Comparison of ENCODE assay signal across 12 cellular contexts in genomic region chr10:95297402-95297801, GRCh38. TPM values are rescaled to one million over a fixed set of nuclear protein-coding genes. Genes with fewer than 3 reads are reported as not detected.
A peak's percentile ranks its signal among the peaks of the same experiment; 100 is the strongest.
DNase-seq lines count a peak whose midpoint lies in the region; ATAC-seq, FAIRE-seq and TF ChIP-seq lines count a peak whose summit lies in the region.
"Had no signal": no experiment of that assay in that cellular context is flagged by ENCODE, and none has a peak within 500 bp of the region (broad histone marks: within the 10 kb centered on the region; RNA-seq: fewer than 3 reads in every experiment).

No MANE protein-coding gene starts in this region.

- no peak overlapping the region for H3K27ac Mint-ChIP-seq in CD14-positive monocyte
- H3K27ac Mint-ChIP-seq: activated naive CD4-positive, alpha-beta T cell treated with anti-CD3 and anti-CD28 coated beads for 36 hours; effector memory CD8-positive, alpha-beta T cell; T-helper 1 cell treated with Interleukin-12 subunit alpha and Interleukin-12 subunit beta and Interleukin-4 antibody, amounts not matched to agents 30 μg/mL and 1 μg/mL, for 36 hours had no signal

- no peaks in the 10 kb centered on the region for H3K36me3 ChIP-seq in K562 (ENCODE audit: control insufficient read depth, insufficient read depth, low read length)
- no peaks in the 10 kb centered on the region for H3K36me3 ChIP-seq in PC-9 (ENCODE audit: low read depth)

- H3K9me3 Mint-ChIP-seq in CD14-positive monocyte, result peaks cover 0 to 1% (median 0%) of the 10 kb centered on the region in 7 donors
- H3K9me3 Mint-ChIP-seq: activated naive CD4-positive, alpha-beta T cell treated with anti-CD3 and anti-CD28 coated beads for 36 hours; effector memory CD8-positive, alpha-beta T cell; T-helper 1 cell treated with Interleukin-12 subunit alpha and Interleukin-12 subunit beta and Interleukin-4 antibody, amounts not matched to agents 30 μg/mL and 1 μg/mL, for 36 hours had no signal

- POLR2A ChIA-PET in K562 (lab: Yijun Ruan, JAX), result interaction anchor here (1.2 kb wide), 1 partner anchor 13 kb away, joined by 3 read pairs; no protein-coding TSS in a partner anchor
- POLR2A ChIA-PET in PC-9 (lab: Charles Lee; ENCODE audit: unreplicated experiment), result no interaction called here

- no peaks in the 10 kb centered on the region for H3K27me3 ChIP-seq in K562 (ENCODE audit: control insufficient read depth in 2 of 2, insufficient read depth in 2 of 2, low read length in 2 of 2)
- no peaks in the 10 kb centered on the region for H3K27me3 ChIP-seq in PC-9 (ENCODE audit: insufficient read depth, low read depth)

- H3K27ac ChIP-seq in K562 (ENCODE audit: extremely low read depth, low read depth, low read length), result peak overlapping the region; percentile 82
- no peak overlapping the region for H3K27ac ChIP-seq in PC-9

- no peaks in the 10 kb centered on the region for H3K9me1 ChIP-seq in K562 (ENCODE audit: control insufficient read depth, insufficient read depth, low read length)

- no peak for TF ChIP-seq CTCF in K562 (IDR thresholded peaks at IDR 0.05 in 2 of 3, conservative IDR thresholded peaks at IDR 0.05 in 1 of 3; ENCODE audit: insufficient read depth in 2 of 3, low read depth in 1 of 3, low read length in 3 of 3)
- no peak for TF ChIP-seq CTCF in PC-9 (conservative IDR thresholded peaks at IDR 0.05)
- TF ChIP-seq CTCF in CD14-positive monocyte (IDR thresholded peaks at IDR 0.05), result no peak

- TF ChIP-seq EP300 in K562 (IDR thresholded peaks at IDR 0.05; ENCODE audit: low read length), result peak; percentile 91

- no TSS peak for BruUV-seq in K562 (replicated peaks; lab: Mats Ljungman, UMichigan)
- BruUV-seq in PC-9 (replicated peaks; lab: Mats Ljungman, UMichigan), result no TSS peak

- 0 out of 2 replicates have a peak, but pooled peaks have one; percentile 49 for TF ChIP-seq POLR2A in K562 (conservative IDR thresholded peaks at IDR 0.05)

- H3K9me2 ChIP-seq in PC-9 (ENCODE audit: insufficient read depth), result no peaks in the 10 kb centered on the region

- H3K36me3 Mint-ChIP-seq in CD14-positive monocyte, result no peaks in the 10 kb centered on the region

- CTCF ChIA-PET in K562 (lab: Yijun Ruan, JAX; ENCODE audit: low intra/inter-chr PET ratio), result no interaction called here
- CTCF ChIA-PET in PC-9 (lab: Charles Lee), result interaction anchor here (0.6 kb wide), 1 partner anchor 30 kb away, joined by 3 read pairs; no protein-coding TSS in a partner anchor

- no peak overlapping the region for H3K4me3 ChIP-seq in K562
- H3K4me3 ChIP-seq in PC-9, result no peak overlapping the region

- WGBS in K562 (ENCODE audit: insufficient coverage, low coverage, missing lambda C conversion rate), result 0% methylated on average over 3 of the region's 3 CpGs

- H3K79me2 ChIP-seq in K562 (ENCODE audit: control insufficient read depth, insufficient read depth, low read length) (no peaks in the 10 kb centered on the region), PC-9 (ENCODE audit: low read depth) (no peaks in the 10 kb centered on the region)

- H3K4me2 ChIP-seq in K562 (ENCODE audit: insufficient read depth, low read length) (peak overlapping the region; percentile 60), PC-9 (no peak overlapping the region)

- peaks cover 22% of the 10 kb centered on the region for H3K4me1 Mint-ChIP-seq in CD14-positive monocyte

- DNase-seq in K562 (ENCODE audit: extremely low read depth in 1 of 4, low spot score in 3 of 4), result peak; percentile 24 to 92 (median 55)
- no peak for DNase-seq in PC-9
- DNase-seq in CD14-positive monocyte (ENCODE audit: low spot score), result no peak
- no peak for DNase-seq in T-helper 2 cell
- no peak for DNase-seq in activated CD8-positive, alpha-beta memory T cell treated with anti-CD3 and anti-CD28 coated beads, Interleukin-2, amount 50 U/mL, for 4 hours
- DNase-seq: activated naive CD4-positive, alpha-beta T cell treated with anti-CD3 and anti-CD28 coated beads for 36 hours; effector memory CD8-positive, alpha-beta T cell; NCI-H2081 treated with DMSO at 0.1 percent for 48 hours had no signal

- H4K20me1 ChIP-seq in K562 (replicated peaks; ENCODE audit: control insufficient read depth, insufficient read depth, low read length) (no peaks in the 10 kb centered on the region), PC-9 (ENCODE audit: insufficient read depth) (no peaks in the 10 kb centered on the region)

- in situ Hi-C loops in K562 (cut with MboI), result no loop called here

- no peaks in the 10 kb centered on the region for H3F3A ChIP-seq in PC-9 (ENCODE audit: insufficient read depth, low read depth)

- peak overlapping the region in 1 of 2 donors; percentile 31 for H3K4me3 Mint-ChIP-seq in CD14-positive monocyte
- H3K4me3 Mint-ChIP-seq: activated naive CD4-positive, alpha-beta T cell treated with anti-CD3 and anti-CD28 coated beads for 36 hours; effector memory CD8-positive, alpha-beta T cell; T-helper 1 cell treated with Interleukin-12 subunit alpha and Interleukin-12 subunit beta and Interleukin-4 antibody, amounts not matched to agents 30 μg/mL and 1 μg/mL, for 36 hours had no signal

- H3K9me3 ChIP-seq in K562 (replicated peaks; ENCODE audit: control insufficient read depth, insufficient read depth, low read depth, low read length) (no peaks in the 10 kb centered on the region), PC-9 (ENCODE audit: insufficient read depth, low read depth) (no peaks in the 10 kb centered on the region)

- peaks cover 24 to 32% (median 28%) of the 10 kb centered on the region in 3 donors for H3K27me3 Mint-ChIP-seq in CD14-positive monocyte (ENCODE audit: low read depth in 3 of 3)

- peak overlapping the region; percentile 97 for H2AFZ ChIP-seq in K562 (ENCODE audit: low read depth, low read length)
- no peak overlapping the region for H2AFZ ChIP-seq in PC-9

- ATAC-seq in GM18502 (IDR thresholded peaks at IDR 0.05; ENCODE audit: poor library complexity, unreplicated experiment), result peak; percentile 49
- peak; percentile 29 for ATAC-seq in GM21360 (IDR thresholded peaks at IDR 0.05; ENCODE audit: unreplicated experiment)
- ATAC-seq in HG03342 (IDR thresholded peaks at IDR 0.05; ENCODE audit: unreplicated experiment), result peak; percentile 51
- peak; percentile 87 for ATAC-seq in K562
- ATAC-seq: effector memory CD8-positive, alpha-beta T cell had no signal

- FAIRE-seq in K562 (lab: Jason Lieb, UNC), result peak; percentile 94

- no peak for TF ChIP-seq RAD21 in K562 (CRISPR knock-in tag; conservative IDR thresholded peaks at IDR 0.05 in 1 of 2, IDR thresholded peaks at IDR 0.05 in 1 of 2)

- peak overlapping the region; percentile 10 to 56; a peak in 2 of 4 replicates for H3K9ac ChIP-seq in K562 (ENCODE audit: insufficient read depth in 1 of 2, low read depth in 2 of 2, low read length in 2 of 2)

- intact Hi-C loops in K562 (cut with micrococcal nuclease) (no loop called here), PC-9 (cut with micrococcal nuclease; ENCODE audit: unreplicated experiment) (no loop called here), CD14-positive monocyte (cut with micrococcal nuclease) (no loop called here)

- H3K4me1 ChIP-seq in K562 (replicated peaks in 1 of 2; ENCODE audit: control insufficient read depth in 2 of 2, insufficient read depth in 2 of 2, low read length in 2 of 2) (peaks cover 29 to 38% of the 10 kb centered on the region in 2 experiments), PC-9 (replicated peaks; ENCODE audit: insufficient read depth) (no peaks in the 10 kb centered on the region)

TF ChIP-seq in K562, 482 proteins besides CTCF, POLR2A, EP300 and RAD21 (continues in another document):
- TF ChIP-seq CHD2 (IDR thresholded peaks at IDR 0.05; ENCODE audit: low read depth, low read length), result no peak
- TF ChIP-seq CBX8 (IDR thresholded peaks at IDR 0.05; ENCODE audit: borderline replicate concordance, extremely low read depth, low read depth, low read length, poor library complexity, severe bottlenecking), result no peak
- TF ChIP-seq ID3 (CRISPR knock-in tag; IDR thresholded peaks at IDR 0.05), result no peak
- no peak for TF ChIP-seq ID3 (tag; IDR thresholded peaks at IDR 0.05)
- no peak for TF ChIP-seq C11orf30 (IDR thresholded peaks at IDR 0.05; ENCODE audit: low read depth)
- TF ChIP-seq MXI1 (IDR thresholded peaks at IDR 0.05; ENCODE audit: low read depth, low read length), result peak; percentile 47; the same call in 1 of the 2 replicates
- TF ChIP-seq GABPA (tag; conservative IDR thresholded peaks at IDR 0.05; ENCODE audit: low read depth), result 0 out of 2 replicates have a peak, but pooled peaks have one; percentile 27
- peak; percentile 94 for TF ChIP-seq RFX1 (IDR thresholded peaks at IDR 0.05)
- no peak for TF ChIP-seq CC2D1A (IDR thresholded peaks at IDR 0.05)
- TF ChIP-seq BACH1 (tag; IDR thresholded peaks at IDR 0.05), result no peak
- no peak for TF ChIP-seq BCOR (IDR thresholded peaks at IDR 0.05)
- TF ChIP-seq MEF2A (IDR thresholded peaks at IDR 0.05; ENCODE audit: control insufficient read depth, low read depth, low read length), result peak; percentile 99

RNA-seq across cellular contexts. Expression of gene PDLIM1, which starts 6.6 kb away (rescaled TPM):
- 33.7 and 36.9 TPM in 2 replicates for total RNA-seq in K562 (2011; cell fraction: chromatin; rRNA removed; ENCODE audit: low replicate concordance)
- total RNA-seq in K562 (2011; cell fraction: nucleolus; rRNA removed), result 27.2 and 28.5 TPM in 2 replicates
- total RNA-seq in K562 (2011; cell fraction: nucleoplasm; rRNA removed), result 37.0 and 40.4 TPM in 2 replicates
- total RNA-seq in K562 (2014; rRNA removed), result 19.8 and 23.9 TPM in 2 replicates
- total RNA-seq in K562 (2014; rRNA removed; fragmentation: Illumina TruSeq; extraction: Trizol), result 39.1 and 41.6 TPM in 2 replicates
- total RNA-seq in K562 (2015; rRNA removed; fragmentation: Illumina TruSeq; extraction: Trizol), result 29.6 and 32.7 TPM in 2 replicates
- 110 and 116 TPM in 2 replicates for total RNA-seq in K562 (2021)
- 47.3 and 71.2 TPM in 2 replicates for polyA plus RNA-seq in K562 (2011; rRNA removed)
- 79.5 and 97.2 TPM in 2 replicates for polyA plus RNA-seq in K562 (2011; cell fraction: cytosol; rRNA removed)
- 42.8 and 45.8 TPM in 2 replicates for polyA plus RNA-seq in K562 (2011; cell fraction: nucleus; rRNA removed)
- polyA plus RNA-seq in K562 (2012), result 144 and 169 TPM in 2 replicates
- polyA plus RNA-seq in K562 (2014; fragmentation: Illumina TruSeq; extraction: Trizol), result 128 and 164 TPM in 2 replicates
- polyA plus RNA-seq in K562 (2014; fragmentation: Nextera tagmentation; extraction: Ambion mirVana), result 10 to 100 TPM; 25.6 to 32.9 TPM
- polyA plus RNA-seq in K562 (2014; rRNA removed), result 56.5 and 59.1 TPM in 2 replicates
- polyA minus RNA-seq in K562 (2011; rRNA and poly(A)+ RNA removed), result 68.9 and 82.4 TPM in 2 replicates
- 67.6 and 71.5 TPM in 2 replicates for polyA minus RNA-seq in K562 (2011; cell fraction: cytosol; rRNA and poly(A)+ RNA removed)
- polyA minus RNA-seq in K562 (2011; cell fraction: nucleus; rRNA and poly(A)+ RNA removed), result 14.0 and 21.2 TPM in 2 replicates
- total RNA-seq in PC-9 (2021), result 202 and 215 TPM in 2 replicates
- 1 to 10 TPM; 4.8 to 5.2 TPM for polyA plus RNA-seq in CD14-positive monocyte

Comparison
In these comparisons a context has a peak if more than half of its experiments do, and no peak if none do; other contexts are left out.
1. ATAC-seq: peak in every context shown above with its lines; median percentile 87 in K562; 51 in HG03342; 49 in GM18502; 29 in GM21360.
2. DNase-seq: peak in K562 (4 of 4); none in PC-9 (0 of 2), CD14-positive monocyte (single experiment), T-helper 2 cell (0 of 5) and activated CD8-positive, alpha-beta memory T cell treated with anti-CD3 and anti-CD28 coated beads, Interleukin-2, amount 50 U/mL, for 4 hours (single experiment).